In the genomic region with DNA sequence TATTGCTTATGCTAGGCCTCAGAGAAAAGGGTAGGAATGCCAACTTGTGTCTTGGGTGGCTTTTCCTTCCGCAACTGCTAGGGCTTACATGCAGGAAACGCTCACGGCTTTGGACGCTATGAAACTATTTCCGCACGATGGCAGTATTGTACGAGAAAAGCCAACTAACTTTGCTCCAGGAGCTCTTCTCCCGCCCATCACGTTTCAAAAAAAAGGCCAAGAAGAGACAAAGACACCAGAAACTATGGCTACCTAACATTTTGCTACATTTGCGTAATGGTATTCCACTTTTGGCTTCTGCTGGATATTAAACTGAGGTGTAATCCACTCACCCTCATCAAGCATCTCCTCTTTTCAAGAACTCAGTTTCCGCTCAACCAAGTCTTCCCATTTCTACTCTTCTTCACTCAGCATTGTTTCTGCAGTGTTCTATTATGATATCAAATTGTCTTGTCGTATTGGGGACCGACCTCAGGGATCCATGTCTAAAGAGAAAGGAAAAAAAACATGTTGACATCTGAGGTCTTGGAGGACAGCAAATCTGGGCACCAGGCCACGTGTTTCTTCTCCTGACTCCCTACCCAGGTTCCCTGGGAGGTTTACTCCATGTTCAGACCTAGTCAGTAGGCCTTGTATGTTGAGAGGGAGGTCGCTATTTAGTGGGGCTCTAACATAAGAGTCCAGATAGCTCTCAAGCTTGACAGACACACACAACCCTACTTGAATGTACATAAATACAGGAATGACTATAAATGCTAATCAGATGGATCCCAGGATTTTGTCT, we compare ENCODE assay signal across 8 cellular contexts.
DNase-seq lines count a peak whose midpoint lies in the region; ATAC-seq and TF ChIP-seq lines count a peak whose summit lies in the region.

No MANE protein-coding gene starts in this region.

- H3K36me3 ChIP-seq in adrenal gland (replicated peaks in 1 of 2) (no peaks in the 10 kb centered on the region), osteoblast (ENCODE audit: insufficient read depth, low read length) (no peaks in the 10 kb centered on the region)

- intact Hi-C loops in adrenal gland (cut with DNase I): no loop called here

- in situ Hi-C loops in GM13976 (cut with MboI; ENCODE audit: low sequenced_read_pairs, unreplicated experiment): no loop called here

- no peaks in the 10 kb centered on the region for H3K36me3 Mint-ChIP-seq in type B pancreatic cell

- H3K9me3 ChIP-seq in adrenal gland (replicated peaks in 1 of 3) (no peaks in the 10 kb centered on the region), osteoblast (ENCODE audit: low read depth, low read length) (no peaks in the 10 kb centered on the region)

- H3K4me2 ChIP-seq in osteoblast (ENCODE audit: insufficient read depth, low read length): peak overlapping the region; percentile 56

- H3K27me3 ChIP-seq in adrenal gland: no peaks in the 10 kb centered on the region
- peaks cover 3% of the 10 kb centered on the region for H3K27me3 ChIP-seq in osteoblast (ENCODE audit: insufficient read depth, low read length)

- no peak for TF ChIP-seq POLR2A in adrenal gland (IDR thresholded peaks at IDR 0.05)

- no peak overlapping the region for H2AFZ ChIP-seq in osteoblast (ENCODE audit: low read length)

- H3K4me1 ChIP-seq in adrenal gland (replicated peaks in 1 of 2) (peaks cover 0 to 6% of the 10 kb centered on the region in 2 donors), osteoblast (ENCODE audit: insufficient read depth, low read length) (peaks cover 4% of the 10 kb centered on the region)

- no peaks in the 10 kb centered on the region for H3K4me1 Mint-ChIP-seq in type B pancreatic cell (ENCODE audit: unreplicated experiment)

- peak; percentile 58 for ATAC-seq in HG03135 (IDR thresholded peaks at IDR 0.05; ENCODE audit: unreplicated experiment)

- H3K4me3 ChIP-seq in adrenal gland (peak overlapping the region in 1 of 4 donors; percentile 38), osteoblast (ENCODE audit: insufficient read depth, low read length) (peak overlapping the region; percentile 56)

- H3K27ac ChIP-seq in adrenal gland (no peak overlapping the region), osteoblast (ENCODE audit: low read depth, low read length) (no peak overlapping the region)

- no peak for DNase-seq in GM13976 (ENCODE audit: low spot score)
- DNase-seq in adrenal gland: peak in 5 of 7 donors; percentile 74 to 92 (median 82)
- peak; percentile 80 for DNase-seq in osteoblast (ENCODE audit: insufficient read length, low spot score, missing footprints)
- no peak for DNase-seq in superior temporal gyrus (ENCODE audit: extremely low spot score)
- no peak for DNase-seq in activated CD4-positive, alpha-beta T cell treated with anti-CD3 and anti-CD28 coated beads for 1 hour
- DNase-seq in stimulated activated CD4-positive, alpha-beta T cell treated with anti-CD3 and anti-CD28 coated beads, Interleukin-12 subunit alpha, Interleukin-12 subunit beta, amount 100 ng/mL, for 4 hours: no peak
- no peak for DNase-seq in type B pancreatic cell (ENCODE audit: extremely low spot score, unreplicated experiment)

- no peak overlapping the region for H3K27ac Mint-ChIP-seq in type B pancreatic cell

- 51 to 91% (median 72%) methylated on average over 10 to 15 of the region's 15 CpGs for WGBS in adrenal gland, 4 donors

- H3K27me3 Mint-ChIP-seq in type B pancreatic cell: no peaks in the 10 kb centered on the region

- H3K9me3 Mint-ChIP-seq in type B pancreatic cell: peaks cover 10% of the 10 kb centered on the region

- no peaks in the 10 kb centered on the region for H3K79me2 ChIP-seq in osteoblast (ENCODE audit: insufficient read depth, low read length)

- no peaks in the 10 kb centered on the region for H4K20me1 ChIP-seq in osteoblast (ENCODE audit: insufficient read depth, low read length)

- no peak overlapping the region for H3K4me3 Mint-ChIP-seq in type B pancreatic cell

- peak; percentile 32 for TF ChIP-seq CTCF in GM13976 (IDR thresholded peaks at IDR 0.05; ENCODE audit: borderline replicate concordance, control extremely low read depth, extremely low read depth, insufficient read depth, missing control alignments)
- peak in 3 of 6 experiments; percentile 42 to 80 (median 52) for TF ChIP-seq CTCF in adrenal gland (IDR thresholded peaks at IDR 0.05)
- peak; percentile 54 for TF ChIP-seq CTCF in osteoblast (IDR thresholded peaks at IDR 0.05; ENCODE audit: extremely low read depth, low read depth, low read length)
- TF ChIP-seq CTCF in type B pancreatic cell (conservative IDR thresholded peaks at IDR 0.05): no peak

Comparison
In these comparisons a context has a peak if more than half of its experiments do, and no peak if none do; other contexts are left out.
1. DNase-seq: peak in adrenal gland (5 of 7) and osteoblast (single experiment); none in GM13976 (single experiment), superior temporal gyrus (single experiment), activated CD4-positive, alpha-beta T cell treated with anti-CD3 and anti-CD28 coated beads for 1 hour (single experiment), stimulated activated CD4-positive, alpha-beta T cell treated with anti-CD3 and anti-CD28 coated beads, Interleukin-12 subunit alpha, Interleukin-12 subunit beta, amount 100 ng/mL, for 4 hours (single experiment) and type B pancreatic cell (single experiment).